Comparison of ENCODE assay signal across 21 cellular contexts in genomic region chr17:74151551-74152315, GRCh38.
"Had no signal": no experiment of that assay in that cellular context is flagged by ENCODE, and none has a peak within 500 bp of the region (broad histone marks: within the 10 kb centered on the region; RNA-seq: fewer than 3 reads in every experiment).

No MANE protein-coding gene starts in this region.

- H3K27me3 ChIP-seq: foreskin keratinocyte, ovary, right lobe of liver had no signal

- DNase-seq: activated CD4-positive, alpha-beta T cell treated with anti-CD3 and anti-CD28 coated beads for 48 hours; activated CD4-positive, alpha-beta T cell treated with anti-CD3 and anti-CD28 coated beads, Interleukin-2, amount 50 U/mL, for 48 hours; activated effector memory CD4-positive, alpha-beta T cell treated with Interleukin-2 at 50 U/mL for 16 hours; activated naive CD4-positive, alpha-beta T cell treated with Interleukin-2 at 50 U/mL for 16 hours; activated T-cell treated with anti-CD3 and anti-CD28 coated beads for 4 hours; anterior cingulate cortex; foreskin keratinocyte; heart right ventricle; kidney glomerular epithelial cell; left lung; lower lobe of right lung; mesenchymal stem cell; ovary; stimulated activated CD4-positive, alpha-beta T cell treated with anti-CD3 and anti-CD28 coated beads, Interleukin-2, amount 100 ng/mL, for 48 hours; stimulated activated naive CD8-positive, alpha-beta T cell treated with anti-CD3 and anti-CD28 coated beads, Interleukin-15, Interleukin-2, amounts not matched to agents 100 U/mL and 50 U/mL, for 24 hours; trophoblast cell had no signal

- H3K36me3 ChIP-seq: heart right ventricle, left lung, lower lobe of right lung, neutrophil, ovary, right lobe of liver, thoracic aorta had no signal

- H3K9me3 ChIP-seq: left lung, lower lobe of right lung, neutrophil, ovary, right lobe of liver, thoracic aorta had no signal

- ATAC-seq: esophagus mucosa; heart right ventricle; left lung; lower lobe of right lung; right lobe of liver; stimulated activated naive CD8-positive, alpha-beta T cell treated with anti-CD3 and anti-CD28 coated beads, Interleukin-15, Interleukin-2, amounts not matched to agents 100 U/mL and 50 U/mL, for 24 hours had no signal

- H3K4me1 ChIP-seq: foreskin keratinocyte, heart right ventricle, left lung, lower lobe of right lung, right lobe of liver had no signal

- H3K4me3 ChIP-seq: coronary artery, heart right ventricle, left lung, lower lobe of right lung, ovary, right lobe of liver, thoracic aorta had no signal

- H3K27ac ChIP-seq: coronary artery, foreskin keratinocyte, heart right ventricle, left lung, lower lobe of right lung, neutrophil, ovary, right lobe of liver, thoracic aorta had no signal
